In the genomic region with DNA sequence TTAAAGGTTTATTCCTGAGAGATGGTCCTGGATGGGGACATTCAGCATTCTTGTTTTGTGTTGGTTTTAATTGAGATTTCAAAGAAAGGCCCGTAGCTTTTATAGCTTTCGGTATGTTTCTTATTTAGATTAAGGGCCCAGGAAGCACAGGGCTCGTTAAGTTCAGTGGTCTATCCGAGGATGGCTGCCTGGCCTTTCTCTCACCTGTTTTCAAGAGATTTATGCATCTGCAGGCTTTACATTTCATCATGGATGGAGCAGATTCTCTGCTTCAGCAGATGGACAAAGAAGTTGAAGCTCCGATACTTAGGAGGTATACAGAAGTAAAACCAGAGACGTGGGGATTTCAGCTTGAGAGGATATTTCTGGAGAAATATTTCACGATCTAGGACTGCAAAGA, we compare ENCODE assay signal across 1 cellular context.
TF ChIP-seq lines count a peak whose summit lies in the region.

No MANE protein-coding gene starts in this region.

TF ChIP-seq in SK-N-SH treated with all-trans-retinoic acid at 6 μM for 48 hours, 23 proteins besides CTCF, POLR2A, EP300 and RAD21 (continued from another document):
- TF ChIP-seq TSHZ2 (CRISPR knock-in tag; IDR thresholded peaks at IDR 0.05) (no peak), ZFP3 (CRISPR knock-in tag; IDR thresholded peaks at IDR 0.05) (no peak), ZC3H10 (CRISPR knock-in tag; IDR thresholded peaks at IDR 0.05) (no peak), ESRRG (CRISPR knock-in tag; IDR thresholded peaks at IDR 0.05) (no peak), TOX (CRISPR knock-in tag; IDR thresholded peaks at IDR 0.05; ENCODE audit: borderline replicate concordance) (no peak), ZFP30 (CRISPR knock-in tag; IDR thresholded peaks at IDR 0.05) (no peak)
- TF ChIP-seq, protein P1, sequence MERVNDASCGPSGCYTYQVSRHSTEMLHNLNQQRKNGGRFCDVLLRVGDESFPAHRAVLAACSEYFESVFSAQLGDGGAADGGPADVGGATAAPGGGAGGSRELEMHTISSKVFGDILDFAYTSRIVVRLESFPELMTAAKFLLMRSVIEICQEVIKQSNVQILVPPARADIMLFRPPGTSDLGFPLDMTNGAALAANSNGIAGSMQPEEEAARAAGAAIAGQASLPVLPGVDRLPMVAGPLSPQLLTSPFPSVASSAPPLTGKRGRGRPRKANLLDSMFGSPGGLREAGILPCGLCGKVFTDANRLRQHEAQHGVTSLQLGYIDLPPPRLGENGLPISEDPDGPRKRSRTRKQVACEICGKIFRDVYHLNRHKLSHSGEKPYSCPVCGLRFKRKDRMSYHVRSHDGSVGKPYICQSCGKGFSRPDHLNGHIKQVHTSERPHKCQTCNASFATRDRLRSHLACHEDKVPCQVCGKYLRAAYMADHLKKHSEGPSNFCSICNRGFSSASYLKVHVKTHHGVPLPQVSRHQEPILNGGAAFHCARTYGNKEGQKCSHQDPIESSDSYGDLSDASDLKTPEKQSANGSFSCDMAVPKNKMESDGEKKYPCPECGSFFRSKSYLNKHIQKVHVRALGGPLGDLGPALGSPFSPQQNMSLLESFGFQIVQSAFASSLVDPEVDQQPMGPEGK (CRISPR knock-in tag; IDR thresholded peaks at IDR 0.05; ENCODE audit: borderline replicate concordance) = no peak
- TF ChIP-seq, protein P2, sequence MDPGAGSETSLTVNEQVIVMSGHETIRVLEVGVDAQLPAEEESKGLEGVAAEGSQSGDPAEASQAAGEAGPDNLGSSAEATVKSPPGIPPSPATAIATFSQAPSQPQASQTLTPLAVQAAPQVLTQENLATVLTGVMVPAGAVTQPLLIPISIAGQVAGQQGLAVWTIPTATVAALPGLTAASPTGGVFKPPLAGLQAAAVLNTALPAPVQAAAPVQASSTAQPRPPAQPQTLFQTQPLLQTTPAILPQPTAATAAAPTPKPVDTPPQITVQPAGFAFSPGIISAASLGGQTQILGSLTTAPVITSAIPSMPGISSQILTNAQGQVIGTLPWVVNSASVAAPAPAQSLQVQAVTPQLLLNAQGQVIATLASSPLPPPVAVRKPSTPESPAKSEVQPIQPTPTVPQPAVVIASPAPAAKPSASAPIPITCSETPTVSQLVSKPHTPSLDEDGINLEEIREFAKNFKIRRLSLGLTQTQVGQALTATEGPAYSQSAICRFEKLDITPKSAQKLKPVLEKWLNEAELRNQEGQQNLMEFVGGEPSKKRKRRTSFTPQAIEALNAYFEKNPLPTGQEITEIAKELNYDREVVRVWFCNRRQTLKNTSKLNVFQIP (CRISPR knock-in tag; IDR thresholded peaks at IDR 0.05; ENCODE audit: borderline replicate concordance, low read depth) = no peak
